ENCODE assay signal across 9 cellular contexts in genomic region chr15:67076147-67076843, GRCh38. TPM values are rescaled to one million over a fixed set of nuclear protein-coding genes. Genes with fewer than 3 reads are reported as not detected.
A peak's percentile ranks its signal among the peaks of the same experiment; 100 is the strongest.
DNase-seq lines count a peak whose midpoint lies in the region; ATAC-seq and TF ChIP-seq lines count a peak whose summit lies in the region.
"Had no signal": no experiment of that assay in that cellular context is flagged by ENCODE, and none has a peak within 500 bp of the region (broad histone marks: within the 10 kb centered on the region; RNA-seq: fewer than 3 reads in every experiment).

No MANE protein-coding gene starts in this region.

- H3K4me3 ChIP-seq in colonic mucosa: no peak overlapping the region
- H3K4me3 ChIP-seq: skin epidermis had no signal

- H3K4me1 Mint-ChIP-seq in activated T-cell treated with anti-CD3 and anti-CD28 coated beads, Interleukin-2, amount 50 U/mL, for 24 hours (ENCODE audit: low read depth): peaks cover 86% of the 10 kb centered on the region

- H3K9ac ChIP-seq in colonic mucosa (ENCODE audit: low read depth in 2 of 2, low read length in 2 of 2): no peak overlapping the region

- H3K4me1 ChIP-seq in colonic mucosa: peaks cover 22% of the 10 kb centered on the region

- H3K27me3 ChIP-seq in colonic mucosa: no peaks in the 10 kb centered on the region

- H3K27ac ChIP-seq in colonic mucosa: peak overlapping the region; percentile 85

- H3K9me3 ChIP-seq in colonic mucosa: no peaks in the 10 kb centered on the region

- TF ChIP-seq CTCF in colonic mucosa (IDR thresholded peaks at IDR 0.05): no peak

- H3K9me3 Mint-ChIP-seq in activated T-cell treated with anti-CD3 and anti-CD28 coated beads, Interleukin-2, amount 50 U/mL, for 24 hours: no peaks in the 10 kb centered on the region

- no peaks in the 10 kb centered on the region for H3K27me3 Mint-ChIP-seq in activated T-cell treated with anti-CD3 and anti-CD28 coated beads, Interleukin-2, amount 50 U/mL, for 24 hours

- H3K36me3 ChIP-seq in colonic mucosa: no peaks in the 10 kb centered on the region

- intact Hi-C loops in colonic mucosa (cut with DNase I): no loop called here

- ATAC-seq in GM18505 (IDR thresholded peaks at IDR 0.05; ENCODE audit: unreplicated experiment) (no peak), HG03521 (IDR thresholded peaks at IDR 0.05; ENCODE audit: unreplicated experiment) (no peak)

- H3K27ac Mint-ChIP-seq in activated T-cell treated with anti-CD3 and anti-CD28 coated beads, Interleukin-2, amount 50 U/mL, for 24 hours: peak overlapping the region; percentile 89

- peaks cover 41% of the 10 kb centered on the region for H3K36me3 Mint-ChIP-seq in activated T-cell treated with anti-CD3 and anti-CD28 coated beads, Interleukin-2, amount 50 U/mL, for 24 hours (ENCODE audit: low read depth)

- peak; percentile 61 for DNase-seq in activated T-cell treated with anti-CD3 and anti-CD28 coated beads, Interleukin-2, amount 50 U/mL, for 24 hours
- no peak for DNase-seq in activated T-cell treated with anti-CD3 and anti-CD28 coated beads, Interleukin-2, amount 50 U/mL, for 1 hour
- peak; percentile 30 for DNase-seq in NOMO-1 treated with DMSO at 0.1 percent for 48 hours (lab: John Stamatoyannopoulos, UW; ENCODE audit: unreplicated experiment)
- DNase-seq in colonic mucosa: no peak
- peak; percentile 70 to 74 for DNase-seq in stimulated activated CD4-positive, alpha-beta T cell treated with anti-CD3 and anti-CD28 coated beads, Interleukin-2, amount 100 ng/mL, for 24 hours
- DNase-seq in DMS114 treated with DMSO at 0.1 percent for 48 hours (lab: John Stamatoyannopoulos, UW; ENCODE audit: unreplicated experiment): no peak

- H3K4me3 Mint-ChIP-seq in activated T-cell treated with anti-CD3 and anti-CD28 coated beads, Interleukin-2, amount 50 U/mL, for 24 hours: no peak overlapping the region

- TF ChIP-seq POLR2A in GM18505 (IDR thresholded peaks at IDR 0.05; ENCODE audit: borderline replicate concordance, extremely low read depth, insufficient read depth, insufficient read length): no peak

RNA-seq across cellular contexts. Expression of gene SMAD3, which starts 10.9 kb away (rescaled TPM):
- total RNA-seq in colonic mucosa: 10 to 100 TPM; 38.6 to 62.1 TPM

Comparison
In these comparisons a context has a peak if more than half of its experiments do, and no peak if none do; other contexts are left out.
1. DNase-seq: peak in activated T-cell treated with anti-CD3 and anti-CD28 coated beads, Interleukin-2, amount 50 U/mL, for 24 hours (single experiment), NOMO-1 treated with DMSO at 0.1 percent for 48 hours (single experiment) and stimulated activated CD4-positive, alpha-beta T cell treated with anti-CD3 and anti-CD28 coated beads, Interleukin-2, amount 100 ng/mL, for 24 hours (2 of 2); none in activated T-cell treated with anti-CD3 and anti-CD28 coated beads, Interleukin-2, amount 50 U/mL, for 1 hour (single experiment), colonic mucosa (single experiment) and DMS114 treated with DMSO at 0.1 percent for 48 hours (single experiment).